8 cellular contexts compared by ENCODE assay signal in the genomic region with DNA sequence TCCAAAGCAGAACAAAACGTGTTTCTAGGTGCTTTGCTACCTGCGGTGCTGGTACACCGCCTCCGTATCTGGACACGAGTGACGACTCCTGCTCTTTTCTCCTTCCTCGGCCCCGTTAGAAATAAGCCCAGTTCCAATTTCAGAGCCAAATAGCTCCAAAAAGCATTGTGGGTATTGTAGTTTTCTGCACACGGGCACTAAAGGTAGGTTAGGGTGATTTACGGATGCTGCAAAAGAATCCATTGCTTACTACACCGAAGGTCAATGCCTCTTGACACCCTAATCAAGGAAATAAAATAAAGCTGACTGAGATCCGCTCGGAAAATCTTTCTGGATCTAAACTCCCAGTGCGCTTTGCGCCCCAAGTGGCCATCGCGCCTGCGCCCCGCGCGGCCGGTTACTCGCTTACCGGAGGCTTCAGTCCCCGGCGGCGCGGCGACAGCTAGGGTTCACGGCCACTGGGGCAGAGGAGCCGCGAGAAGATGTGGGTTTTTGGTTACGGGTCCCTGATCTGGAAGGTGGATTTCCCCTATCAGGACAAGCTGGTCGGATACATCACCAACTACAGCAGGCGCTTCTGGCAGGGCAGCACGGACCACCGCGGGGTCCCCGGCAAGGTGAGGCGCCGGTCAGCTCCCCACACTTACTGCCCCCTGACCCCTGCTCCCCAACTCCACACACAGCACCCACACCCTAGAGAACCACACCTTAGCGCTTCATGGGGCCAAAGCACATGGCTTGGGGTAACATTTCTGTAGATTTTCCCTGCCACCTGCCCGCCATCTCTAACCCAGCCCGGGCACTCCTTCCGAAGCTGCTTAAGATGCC. TPM values are rescaled to one million over a fixed set of nuclear protein-coding genes. Genes with fewer than 3 reads are reported as not detected.
DNase-seq lines count a peak whose midpoint lies in the region; ATAC-seq and TF ChIP-seq lines count a peak whose summit lies in the region.

A gene (plus strand): TSS at position 400 of the 828 bp plus-strand sequence. CDS start 83 bp downstream, at position 483.

- no peak for TF ChIP-seq POLR2A in testis (IDR thresholded peaks at IDR 0.05)

- H3K9ac ChIP-seq in SK-N-MC (ENCODE audit: insufficient read length): peak within 1 kb of the TSS; percentile 80

- H3K27ac Mint-ChIP-seq in HFFc6: peak within 1 kb of the TSS; percentile 83
- H3K27ac Mint-ChIP-seq in activated naive CD4-positive, alpha-beta T cell treated with anti-CD3 and anti-CD28 coated beads, Interleukin-2, amount 10 ng/mL, durations not matched to agents 7 days and 5 days: peak within 1 kb of the TSS; percentile 95

- H3K36me3 ChIP-seq in SK-N-MC (ENCODE audit: insufficient read depth, low read length) (peaks cover 22% of the 10 kb centered on the region; the same call in 1 of the 2 replicates), testis (ENCODE audit: low read depth, missing control alignments) (no peaks in the 10 kb centered on the region)

- H3K4me1 ChIP-seq in testis: peaks cover 5% of the 10 kb centered on the region

- H3K27me3 ChIP-seq in testis: no peaks in the 10 kb centered on the region

- H3K9me3 ChIP-seq in SK-N-MC (ENCODE audit: low read depth, low read length): no peaks in the 10 kb centered on the region
- H3K9me3 ChIP-seq in testis: no peaks in the 10 kb centered on the region

- TF ChIP-seq CTCF in GM10248 (IDR thresholded peaks at IDR 0.05; ENCODE audit: control extremely low read depth, extremely low read depth, low read depth, missing control alignments) (no peak), HFFc6 (IDR thresholded peaks at IDR 0.05) (peak; percentile 79), omental fat pad (IDR thresholded peaks at IDR 0.05) (no peak), testis (IDR thresholded peaks at IDR 0.05) (peak; percentile 31 to 39 (median 33))

- H3K27ac ChIP-seq in SK-N-MC (peak within 1 kb of the TSS; percentile 51), testis (peak within 1 kb of the TSS; percentile 59 to 72)

- peak within 1 kb of the TSS; percentile 89 for H3K4me3 Mint-ChIP-seq in HFFc6
- H3K4me3 Mint-ChIP-seq in activated naive CD4-positive, alpha-beta T cell treated with anti-CD3 and anti-CD28 coated beads, Interleukin-2, amount 10 ng/mL, durations not matched to agents 7 days and 5 days: peak within 1 kb of the TSS; percentile 92

- CTCF ChIA-PET in GM10248 (lab: Yijun Ruan, JAX): interaction anchor here (0.9 to 6.2 kb wide), 14 partner anchors 9 to 201 kb away, joined by 3 to 44 read pairs (median 4); a partner anchor contains a TSS
- CTCF ChIA-PET in activated naive CD4-positive, alpha-beta T cell treated with anti-CD3 and anti-CD28 coated beads, Interleukin-2, amount 10 ng/mL, durations not matched to agents 7 days and 5 days (lab: Charles Lee): interaction anchor here (1.1 to 2.6 kb wide), 2 partner anchors 18 to 202 kb away, joined by 3 to 10 read pairs; no protein-coding TSS in a partner anchor

- peaks cover 29% of the 10 kb centered on the region for H3K4me1 Mint-ChIP-seq in HFFc6 (ENCODE audit: low read depth)
- peaks cover 39% of the 10 kb centered on the region for H3K4me1 Mint-ChIP-seq in activated naive CD4-positive, alpha-beta T cell treated with anti-CD3 and anti-CD28 coated beads, Interleukin-2, amount 10 ng/mL, durations not matched to agents 7 days and 5 days

- peak within 1 kb of the TSS; percentile 79 for H3K4me3 ChIP-seq in SK-N-MC
- H3K4me3 ChIP-seq in testis: peak within 1 kb of the TSS; percentile 75 to 79

- WGBS in testis, 2 donors: 1% methylated on average over 34 to 45 of the region's 45 CpGs

- no peaks in the 10 kb centered on the region; the same call in none of the 2 replicates for H3K27me3 Mint-ChIP-seq in HFFc6 (ENCODE audit: insufficient read depth)
- no peaks in the 10 kb centered on the region for H3K27me3 Mint-ChIP-seq in activated naive CD4-positive, alpha-beta T cell treated with anti-CD3 and anti-CD28 coated beads, Interleukin-2, amount 10 ng/mL, durations not matched to agents 7 days and 5 days

- no peaks in the 10 kb centered on the region for H3K9me3 Mint-ChIP-seq in HFFc6
- H3K9me3 Mint-ChIP-seq in activated naive CD4-positive, alpha-beta T cell treated with anti-CD3 and anti-CD28 coated beads, Interleukin-2, amount 10 ng/mL, durations not matched to agents 7 days and 5 days: no peaks in the 10 kb centered on the region

- POLR2A ChIA-PET in GM10248 (lab: Yijun Ruan, JAX): interaction anchor here (0.6 to 1.8 kb wide), 3 partner anchors 9 to 794 kb away, joined by 3 to 9 read pairs (median 5); a partner anchor contains a TSS

- DNase-seq in GM10248 (ENCODE audit: extremely low spot score): peak; percentile 90
- DNase-seq in HFFc6: peak; percentile 74
- peak; percentile 95 for DNase-seq in NAMALWA (ENCODE audit: low spot score)
- no peak for DNase-seq in SK-N-MC (ENCODE audit: low read depth, low spot score)
- DNase-seq in activated naive CD4-positive, alpha-beta T cell treated with anti-CD3 and anti-CD28 coated beads, Interleukin-2, amount 10 ng/mL, durations not matched to agents 7 days and 5 days: peak; percentile 90
- peak; percentile 80 for DNase-seq in globus pallidus (ENCODE audit: low spot score)
- peak; percentile 56 for DNase-seq in omental fat pad (ENCODE audit: low spot score)
- peak; percentile 91 for DNase-seq in testis

- peak; percentile 98 for ATAC-seq in omental fat pad (ENCODE audit: low FRiP score)

- intact Hi-C loops in testis (cut with DNase I; ENCODE audit: low total_unique reads): no loop called here

- H3K36me3 Mint-ChIP-seq in HFFc6 (ENCODE audit: low read depth): peaks cover 3% of the 10 kb centered on the region; the same call in 1 of the 2 replicates
- peaks cover 23% of the 10 kb centered on the region for H3K36me3 Mint-ChIP-seq in activated naive CD4-positive, alpha-beta T cell treated with anti-CD3 and anti-CD28 coated beads, Interleukin-2, amount 10 ng/mL, durations not matched to agents 7 days and 5 days

RNA-seq across cellular contexts. Expression of the gene that starts here (rescaled TPM):
- 1 to 10 TPM; 4.7 to 7.2 (median 5.4) TPM for total RNA-seq in HFFc6 (2021; fragmentation: NEBNext Ultra II Directional; extraction: Animal tissue kit (Norgen Biotek cat#: 25700))
- total RNA-seq in omental fat pad (1 to 10 TPM; 3.2 to 7.2 (median 4.5) TPM), testis (1 to 10 TPM; 3.4 to 3.6 TPM)
- polyA plus RNA-seq in testis (ENCODE audit: insufficient read depth, low read depth, low replicate concordance): 9.1 TPM

Comparison
In these comparisons a context has a peak if more than half of its experiments do, and no peak if none do; other contexts are left out.
1. CTCF ChIP-seq: peak in HFFc6 (single experiment) and testis (3 of 3); none in GM10248 (single experiment) and omental fat pad (0 of 3).